ENCODE assay signal across 1 cellular context in the genomic region with DNA sequence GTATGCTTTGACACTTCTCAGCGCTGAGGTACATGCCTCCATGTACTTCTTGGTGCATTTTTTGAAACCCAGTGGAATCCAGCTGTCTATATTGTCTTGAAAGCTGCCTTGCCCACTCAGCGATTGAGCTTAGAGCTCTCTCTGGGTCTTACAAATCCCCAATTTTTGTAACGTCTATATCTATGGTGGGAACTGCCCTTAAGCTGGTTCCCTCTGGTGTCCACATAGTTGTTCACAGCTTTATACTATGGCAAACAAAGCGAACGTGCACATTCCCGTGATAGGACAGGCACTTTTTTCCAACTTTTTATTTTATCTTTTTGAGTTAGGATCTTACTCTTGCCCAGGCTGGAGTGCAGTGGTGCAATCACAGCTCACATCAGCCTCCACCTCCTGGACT.
TF ChIP-seq lines count a peak whose summit lies in the region.

No MANE protein-coding gene starts in this region.

TF ChIP-seq in HCT116, 20 proteins besides CTCF, POLR2A, EP300 and RAD21 (continued from another document):
- no peak for TF ChIP-seq EGR1 (IDR thresholded peaks at IDR 0.05; ENCODE audit: low read depth)
- no peak for TF ChIP-seq FOSL1 (IDR thresholded peaks at IDR 0.05; ENCODE audit: low read depth)
- TF ChIP-seq, protein P1, sequence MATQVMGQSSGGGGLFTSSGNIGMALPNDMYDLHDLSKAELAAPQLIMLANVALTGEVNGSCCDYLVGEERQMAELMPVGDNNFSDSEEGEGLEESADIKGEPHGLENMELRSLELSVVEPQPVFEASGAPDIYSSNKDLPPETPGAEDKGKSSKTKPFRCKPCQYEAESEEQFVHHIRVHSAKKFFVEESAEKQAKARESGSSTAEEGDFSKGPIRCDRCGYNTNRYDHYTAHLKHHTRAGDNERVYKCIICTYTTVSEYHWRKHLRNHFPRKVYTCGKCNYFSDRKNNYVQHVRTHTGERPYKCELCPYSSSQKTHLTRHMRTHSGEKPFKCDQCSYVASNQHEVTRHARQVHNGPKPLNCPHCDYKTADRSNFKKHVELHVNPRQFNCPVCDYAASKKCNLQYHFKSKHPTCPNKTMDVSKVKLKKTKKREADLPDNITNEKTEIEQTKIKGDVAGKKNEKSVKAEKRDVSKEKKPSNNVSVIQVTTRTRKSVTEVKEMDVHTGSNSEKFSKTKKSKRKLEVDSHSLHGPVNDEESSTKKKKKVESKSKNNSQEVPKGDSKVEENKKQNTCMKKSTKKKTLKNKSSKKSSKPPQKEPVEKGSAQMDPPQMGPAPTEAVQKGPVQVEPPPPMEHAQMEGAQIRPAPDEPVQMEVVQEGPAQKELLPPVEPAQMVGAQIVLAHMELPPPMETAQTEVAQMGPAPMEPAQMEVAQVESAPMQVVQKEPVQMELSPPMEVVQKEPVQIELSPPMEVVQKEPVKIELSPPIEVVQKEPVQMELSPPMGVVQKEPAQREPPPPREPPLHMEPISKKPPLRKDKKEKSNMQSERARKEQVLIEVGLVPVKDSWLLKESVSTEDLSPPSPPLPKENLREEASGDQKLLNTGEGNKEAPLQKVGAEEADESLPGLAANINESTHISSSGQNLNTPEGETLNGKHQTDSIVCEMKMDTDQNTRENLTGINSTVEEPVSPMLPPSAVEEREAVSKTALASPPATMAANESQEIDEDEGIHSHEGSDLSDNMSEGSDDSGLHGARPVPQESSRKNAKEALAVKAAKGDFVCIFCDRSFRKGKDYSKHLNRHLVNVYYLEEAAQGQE (IDR thresholded peaks at IDR 0.05; ENCODE audit: low read depth): no peak
- no peak for TF ChIP-seq JUND (IDR thresholded peaks at IDR 0.05)
- TF ChIP-seq ELF1 (IDR thresholded peaks at IDR 0.05; ENCODE audit: borderline replicate concordance, low read depth): no peak
- TF ChIP-seq ZNF274 (IDR thresholded peaks at IDR 0.05; ENCODE audit: low read depth, low read length): no peak
